Comparison of ENCODE assay signal across 9 cellular contexts in genomic region chr7:106717997-106718871, GRCh38. TPM values are rescaled to one million over a fixed set of nuclear protein-coding genes. Genes with fewer than 3 reads are reported as not detected.
DNase-seq lines count a peak whose midpoint lies in the region; ATAC-seq and TF ChIP-seq lines count a peak whose summit lies in the region.
"Had no signal": no experiment of that assay in that cellular context is flagged by ENCODE, and none has a peak within 500 bp of the region (broad histone marks: within the 10 kb centered on the region; RNA-seq: fewer than 3 reads in every experiment).

No MANE protein-coding gene starts in this region.

- peaks cover 12% of the 10 kb centered on the region for H3K4me1 Mint-ChIP-seq in activated B cell treated with CpG ODN at 0.5 μM for 24 hours
- peaks cover 0 to 6% (median 0%) of the 10 kb centered on the region in 7 donors for H3K4me1 Mint-ChIP-seq in naive thymus-derived CD4-positive, alpha-beta T cell

- POLR2A ChIA-PET in activated B cell treated with CpG ODN at 0.5 μM for 24 hours (lab: Charles Lee): interaction anchor here (0.7 to 6.9 kb wide), 10 partner anchors 9 to 450 kb away, joined by 3 to 58 read pairs (median 6); partner anchors contain the start of genes CCDC71L and HBP1
- POLR2A ChIA-PET in naive thymus-derived CD4-positive, alpha-beta T cell (lab: Charles Lee): interaction anchor here (0.7 kb wide), 1 partner anchor 66 kb away, joined by 3 read pairs; no protein-coding TSS in a partner anchor

- ATAC-seq in GM21786 (IDR thresholded peaks at IDR 0.05; ENCODE audit: unreplicated experiment): peak; percentile 92
- peak; percentile 88 for ATAC-seq in activated B cell treated with CpG ODN at 0.5 μM for 24 hours (ENCODE audit: low read depth)
- peak; percentile 94 for ATAC-seq in naive thymus-derived CD4-positive, alpha-beta T cell
- ATAC-seq in upper lobe of left lung (ENCODE audit: low FRiP score in 2 of 2): peak; percentile 80 to 92

- no peaks in the 10 kb centered on the region for H3K36me3 ChIP-seq in naive thymus-derived CD4-positive, alpha-beta T cell (ENCODE audit: control insufficient read depth in 2 of 3, insufficient read depth in 3 of 3, low read length in 3 of 3)
- no peaks in the 10 kb centered on the region for H3K36me3 ChIP-seq in upper lobe of left lung

- H3K27ac ChIP-seq in naive thymus-derived CD4-positive, alpha-beta T cell (ENCODE audit: low read depth, low read length): no peak overlapping the region
- H3K27ac ChIP-seq in upper lobe of left lung: peak overlapping the region; percentile 26 to 51 (median 32)

- peak; percentile 48 for DNase-seq in DMS153 treated with DMSO at 0.1 percent for 48 hours (lab: John Stamatoyannopoulos, UW; ENCODE audit: unreplicated experiment)
- peak; percentile 68 for DNase-seq in LoVo (ENCODE audit: low spot score)
- no peak for DNase-seq in activated B cell treated with CpG ODN at 0.5 μM for 24 hours
- DNase-seq in dermis blood vessel endothelial cell: peak; percentile 98
- DNase-seq in naive thymus-derived CD4-positive, alpha-beta T cell: peak in 1 of 9 donors; percentile 70
- peak in 1 of 2 donors; percentile 63 for DNase-seq in upper lobe of left lung
- DNase-seq in superior temporal gyrus (ENCODE audit: extremely low spot score): no peak

- no peak overlapping the region for H3K4me3 ChIP-seq in naive thymus-derived CD4-positive, alpha-beta T cell (ENCODE audit: low read length)
- H3K4me3 ChIP-seq in upper lobe of left lung: no peak overlapping the region

- peak in 2 of 4 donors; percentile 34 to 52 for TF ChIP-seq EP300 in upper lobe of left lung (IDR thresholded peaks at IDR 0.05)

- no peaks in the 10 kb centered on the region for H3K27me3 ChIP-seq in naive thymus-derived CD4-positive, alpha-beta T cell (ENCODE audit: control insufficient read depth in 2 of 2, insufficient read depth in 2 of 2, low read length in 2 of 2)
- no peaks in the 10 kb centered on the region for H3K27me3 ChIP-seq in upper lobe of left lung

- H3K36me3 Mint-ChIP-seq in activated B cell treated with CpG ODN at 0.5 μM for 24 hours (ENCODE audit: low read depth): no peaks in the 10 kb centered on the region
- H3K36me3 Mint-ChIP-seq in naive thymus-derived CD4-positive, alpha-beta T cell: peaks cover 0 to 6% (median 0%) of the 10 kb centered on the region in 5 donors

- no peaks in the 10 kb centered on the region for H3K27me3 Mint-ChIP-seq in activated B cell treated with CpG ODN at 0.5 μM for 24 hours
- no peaks in the 10 kb centered on the region for H3K27me3 Mint-ChIP-seq in naive thymus-derived CD4-positive, alpha-beta T cell

- intact Hi-C loops in activated B cell treated with CpG ODN at 0.5 μM for 24 hours (cut with micrococcal nuclease): loop anchor here (1.0 to 5.0 kb wide), 7 partner anchors 13 to 451 kb away; partner anchors contain the start of genes CCDC71L and HBP1
- intact Hi-C loops in naive thymus-derived CD4-positive, alpha-beta T cell (cut with micrococcal nuclease): loop anchor here in 1 of 2 donors (1.0 kb wide), 1 partner anchor 58 kb away; no protein-coding TSS in a partner anchor

- no peak overlapping the region for H3K4me3 Mint-ChIP-seq in activated B cell treated with CpG ODN at 0.5 μM for 24 hours
- H3K4me3 Mint-ChIP-seq in naive thymus-derived CD4-positive, alpha-beta T cell: no peak overlapping the region
- H3K4me3 Mint-ChIP-seq: T-helper 1 cell treated with Interleukin-12 subunit alpha and Interleukin-12 subunit beta and Interleukin-4 antibody, amounts not matched to agents 30 μg/mL and 1 μg/mL, for 36 hours had no signal

- no peak overlapping the region for H3K27ac Mint-ChIP-seq in activated B cell treated with CpG ODN at 0.5 μM for 24 hours
- no peak overlapping the region for H3K27ac Mint-ChIP-seq in naive thymus-derived CD4-positive, alpha-beta T cell
- H3K27ac Mint-ChIP-seq: T-helper 1 cell treated with Interleukin-12 subunit alpha and Interleukin-12 subunit beta and Interleukin-4 antibody, amounts not matched to agents 30 μg/mL and 1 μg/mL, for 36 hours had no signal

- 24 to 39% methylated on average over 3 of the region's 3 CpGs for WGBS in upper lobe of left lung, 2 donors

- peaks cover 6 to 19% of the 10 kb centered on the region in 2 donors for H3K4me1 ChIP-seq in naive thymus-derived CD4-positive, alpha-beta T cell (ENCODE audit: control insufficient read depth in 2 of 2, insufficient read depth in 2 of 2, low read length in 2 of 2)
- H3K4me1 ChIP-seq in upper lobe of left lung: peaks cover 9 to 20% (median 14%) of the 10 kb centered on the region in 4 donors

- no peaks in the 10 kb centered on the region for H3K9me3 ChIP-seq in naive thymus-derived CD4-positive, alpha-beta T cell (ENCODE audit: control insufficient read depth in 2 of 3, low read length in 3 of 3)
- H3K9me3 ChIP-seq in upper lobe of left lung: no peaks in the 10 kb centered on the region

- peaks cover 2% of the 10 kb centered on the region for H3K9me3 Mint-ChIP-seq in activated B cell treated with CpG ODN at 0.5 μM for 24 hours
- peaks cover 0 to 17% (median 0%) of the 10 kb centered on the region in 11 donors for H3K9me3 Mint-ChIP-seq in naive thymus-derived CD4-positive, alpha-beta T cell

- TF ChIP-seq CTCF in activated B cell treated with CpG ODN at 0.5 μM for 24 hours (IDR thresholded peaks at IDR 0.05): no peak
- no peak for TF ChIP-seq CTCF in upper lobe of left lung (IDR thresholded peaks at IDR 0.05)

- CTCF ChIA-PET in activated B cell treated with CpG ODN at 0.5 μM for 24 hours (lab: Charles Lee): interaction anchor here (1.4 to 8.9 kb wide), 4 partner anchors 13 to 175 kb away, joined by 3 to 100 read pairs (median 40); partner anchors contain the start of gene CCDC71L
- CTCF ChIA-PET in naive thymus-derived CD4-positive, alpha-beta T cell (lab: Charles Lee): no interaction called here

- TF ChIP-seq POLR2A in upper lobe of left lung (IDR thresholded peaks at IDR 0.05): no peak

RNA-seq across cellular contexts. Expression of gene CCDC71L, which starts 57.3 kb away (rescaled TPM):
- total RNA-seq in activated B cell treated with CpG ODN at 0.5 μM for 24 hours (33.1 and 34.3 TPM in 2 replicates), dermis blood vessel endothelial cell (73.2 and 99.6 TPM in 2 replicates), upper lobe of left lung (10 to 100 TPM; 12.6 to 38.7 (median 21.3) TPM)
- 10 to 100 TPM; 10.4 to 14.6 (median 14.1) TPM for total RNA-seq in naive thymus-derived CD4-positive, alpha-beta T cell
- polyA plus RNA-seq in naive thymus-derived CD4-positive, alpha-beta T cell: 1 to 10 TPM; 2.5 to 3.0 TPM

Comparison
In these comparisons a context has a peak if more than half of its experiments do, and no peak if none do; other contexts are left out.
1. DNase-seq: peak in DMS153 treated with DMSO at 0.1 percent for 48 hours (single experiment), LoVo (single experiment) and dermis blood vessel endothelial cell (single experiment); none in activated B cell treated with CpG ODN at 0.5 μM for 24 hours (single experiment) and superior temporal gyrus (single experiment).
2. Peak in every context shown above with its lines, with median percentiles within 50 percentile points of each other: ATAC-seq.